ENCODE assay signal across 26 cellular contexts in the genomic region with DNA sequence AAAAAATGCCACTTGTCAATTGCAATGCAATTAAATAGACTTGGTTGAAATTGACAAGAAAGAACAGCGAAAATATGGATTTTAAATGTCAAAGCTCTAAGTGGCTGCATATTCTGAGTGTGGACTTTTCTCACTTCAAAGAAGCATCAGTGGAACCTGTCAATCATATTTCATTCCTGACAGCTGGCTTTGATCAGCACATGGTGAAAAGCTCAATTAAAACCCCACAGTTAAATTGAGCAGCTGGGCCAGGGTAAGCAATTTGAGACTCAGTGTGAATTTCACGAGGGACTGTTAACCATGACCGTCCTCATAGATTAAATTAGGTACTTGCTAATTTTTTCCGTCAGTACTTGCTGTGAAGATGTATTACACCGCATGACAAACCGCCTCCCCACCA. TPM values are rescaled to one million over a fixed set of nuclear protein-coding genes. Genes with fewer than 3 reads are reported as not detected.
"Had no signal": no experiment of that assay in that cellular context is flagged by ENCODE, and none has a peak within 500 bp of the region (broad histone marks: within the 10 kb centered on the region; RNA-seq: fewer than 3 reads in every experiment).

No MANE protein-coding gene starts in this region.

- DNase-seq: activated CD4-positive, alpha-beta memory T cell treated with anti-CD3 and anti-CD28 coated beads for 36 hours; activated CD4-positive, alpha-beta T cell treated with anti-CD3 and anti-CD28 coated beads for 48 hours; activated naive CD4-positive, alpha-beta T cell treated with Interleukin-2 at 50 U/mL for 16 hours; activated naive CD8-positive, alpha-beta T cell treated with anti-CD3 and anti-CD28 coated beads for 36 hours; activated T-cell treated with anti-CD3 and anti-CD28 coated beads, Interleukin-2, amount 50 U/mL, for 48 hours; colonic mucosa; dorsolateral prefrontal cortex; effector memory CD8-positive, alpha-beta T cell; foreskin melanocyte; immature natural killer cell; left ventricle myocardium inferior; nucleus accumbens; stimulated activated CD4-positive, alpha-beta T cell treated with anti-CD3 and anti-CD28 coated beads, Interleukin-15, amount 100 ng/mL, for 24 hours; stimulated activated naive CD4-positive, alpha-beta T cell had no signal

- H3K36me3 ChIP-seq: colonic mucosa, left ventricle myocardium inferior, thoracic aorta, vagina had no signal

- H3K4me3 ChIP-seq: colonic mucosa, dorsolateral prefrontal cortex, hepatocyte, left ventricle myocardium inferior, smooth muscle cell, thoracic aorta, vagina had no signal

- H3K4me1 ChIP-seq: colonic mucosa, left ventricle myocardium inferior, vagina had no signal

- H3K9me3 ChIP-seq: colonic mucosa, left ventricle myocardium inferior, thoracic aorta, vagina had no signal

- ATAC-seq: effector memory CD8-positive, alpha-beta T cell; esophagus mucosa; sciatic nerve had no signal

RNA-seq across cellular contexts. Expression of a gene that starts 11.1 kb away (rescaled TPM):
- total RNA-seq: activated CD4-positive, alpha-beta memory T cell treated with anti-CD3 and anti-CD28 coated beads for 36 hours; activated naive CD8-positive, alpha-beta T cell treated with anti-CD3 and anti-CD28 coated beads for 36 hours; astrocyte; bronchial epithelial cell; colonic mucosa; endothelial cell of umbilical vein; esophagus mucosa; kidney epithelial cell; left ventricle myocardium inferior; lung microvascular endothelial cell; mesothelial cell of epicardium; sciatic nerve; smooth muscle cell; thoracic aorta; vagina had no signal
